Comparison of ENCODE assay signal across 16 cellular contexts in the genomic region with DNA sequence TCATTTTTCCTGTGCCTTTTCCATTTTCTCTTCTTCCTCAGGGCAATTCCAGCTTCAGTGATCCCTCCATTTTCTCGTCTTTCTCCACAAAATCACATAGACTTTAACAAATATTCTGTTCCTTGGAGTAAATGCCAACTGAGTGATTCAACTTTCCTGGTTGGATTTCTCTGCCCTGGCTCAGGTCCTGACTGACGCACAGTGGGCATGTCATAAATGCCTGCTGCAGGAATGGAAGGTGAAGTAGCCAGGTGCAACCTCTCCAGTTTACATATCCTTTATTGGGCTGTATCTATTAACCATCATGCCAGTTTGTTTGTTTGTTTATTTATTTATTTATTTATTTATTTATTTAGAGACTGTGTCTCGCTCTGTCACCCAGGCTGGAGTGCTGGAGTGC.
DNase-seq lines count a peak whose midpoint lies in the region; ATAC-seq and TF ChIP-seq lines count a peak whose summit lies in the region.
"Had no signal": no experiment of that assay in that cellular context is flagged by ENCODE, and none has a peak within 500 bp of the region (broad histone marks: within the 10 kb centered on the region; RNA-seq: fewer than 3 reads in every experiment).

No MANE protein-coding gene starts in this region.

- H3K27ac ChIP-seq in brain microvascular endothelial cell: no peak overlapping the region

- ATAC-seq in GM18867 (IDR thresholded peaks at IDR 0.05; ENCODE audit: unreplicated experiment) (no peak), HG03045 (IDR thresholded peaks at IDR 0.05; ENCODE audit: unreplicated experiment) (no peak), GM19397 (IDR thresholded peaks at IDR 0.05; ENCODE audit: unreplicated experiment) (no peak)
- ATAC-seq: activated CD4-positive, CD25-positive, alpha-beta regulatory T cell treated with anti-CD3 and anti-CD28 coated beads, Interleukin-2, amount 50 U/mL, for 24 hours had no signal

- TF ChIP-seq CTCF in HFFc6 (IDR thresholded peaks at IDR 0.05) (no peak), brain microvascular endothelial cell (IDR thresholded peaks at IDR 0.05; ENCODE audit: low read depth, low read length, missing control alignments) (no peak), neural crest cell (conservative IDR thresholded peaks at IDR 0.05) (no peak)

- H3K27ac Mint-ChIP-seq in HFFc6 (peak overlapping the region; percentile 77), neural crest cell (ENCODE audit: unreplicated experiment) (peak overlapping the region; percentile 27)
- H3K27ac Mint-ChIP-seq: CD8-positive, alpha-beta memory T cell; stimulated activated naive CD8-positive, alpha-beta T cell treated with anti-CD3 and anti-CD28 coated beads, Interleukin-15, Interleukin-2, amounts not matched to agents 100 ng/mL and 50 ng/mL, for 24 hours had no signal

- H3K9me3 Mint-ChIP-seq in HFFc6 (no peaks in the 10 kb centered on the region), neural crest cell (no peaks in the 10 kb centered on the region)
- H3K9me3 Mint-ChIP-seq: stimulated activated naive CD8-positive, alpha-beta T cell treated with anti-CD3 and anti-CD28 coated beads, Interleukin-15, Interleukin-2, amounts not matched to agents 100 ng/mL and 50 ng/mL, for 24 hours had no signal

- H3K4me3 Mint-ChIP-seq in HFFc6 (peak overlapping the region; percentile 47; the same call in 1 of the 2 replicates), neural crest cell (no peak overlapping the region)
- H3K4me3 Mint-ChIP-seq: CD8-positive, alpha-beta memory T cell; stimulated activated naive CD8-positive, alpha-beta T cell treated with anti-CD3 and anti-CD28 coated beads, Interleukin-15, Interleukin-2, amounts not matched to agents 100 ng/mL and 50 ng/mL, for 24 hours had no signal

- H3K27me3 ChIP-seq in brain microvascular endothelial cell (replicated peaks): no peaks in the 10 kb centered on the region

- H3K36me3 Mint-ChIP-seq in HFFc6 (ENCODE audit: low read depth) (0 out of 2 replicates have a peak, but pooled peaks cover under 1% of the 10 kb centered on the region), neural crest cell (ENCODE audit: low read depth) (no peaks in the 10 kb centered on the region)
- H3K36me3 Mint-ChIP-seq: CD8-positive, alpha-beta memory T cell had no signal

- DNase-seq in A172 (ENCODE audit: low spot score): peak; percentile 36
- peak; percentile 6 for DNase-seq in HFFc6
- peak; percentile 41 for DNase-seq in brain microvascular endothelial cell
- no peak for DNase-seq in neural crest cell (ENCODE audit: low read depth, low spot score)
- no peak for DNase-seq in stimulated activated CD4-positive, alpha-beta T cell treated with anti-CD3 and anti-CD28 coated beads, Interleukin-4, amount 100 ng/mL, for 4 hours
- DNase-seq: activated naive CD4-positive, alpha-beta T cell; CD8-positive, alpha-beta memory T cell; effector CD8-positive, alpha-beta T cell; posterior cingulate gyrus; SHP77 treated with DMSO at 0.1 percent for 48 hours; T-helper 2 cell had no signal

- H3K4me1 Mint-ChIP-seq in HFFc6 (ENCODE audit: low read depth) (peaks cover 51% of the 10 kb centered on the region), neural crest cell (peaks cover 38% of the 10 kb centered on the region)

- no peak overlapping the region for H3K4me3 ChIP-seq in brain microvascular endothelial cell (ENCODE audit: low read depth, low read length)

- H3K36me3 ChIP-seq in brain microvascular endothelial cell (replicated peaks): no peaks in the 10 kb centered on the region

- no peaks in the 10 kb centered on the region; the same call in 1 of the 2 replicates for H3K27me3 Mint-ChIP-seq in HFFc6 (ENCODE audit: insufficient read depth)
- no peaks in the 10 kb centered on the region for H3K27me3 Mint-ChIP-seq in neural crest cell (ENCODE audit: low read depth)

- in situ Hi-C loops in brain microvascular endothelial cell (cut with HindIII; ENCODE audit: low pct_ligation_motif_present, low sequenced_read_pairs): no loop called here

Comparison
In these comparisons a context has a peak if more than half of its experiments do, and no peak if none do; other contexts are left out.
1. DNase-seq: peak in A172 (single experiment), HFFc6 (single experiment) and brain microvascular endothelial cell (single experiment); none in neural crest cell (single experiment) and stimulated activated CD4-positive, alpha-beta T cell treated with anti-CD3 and anti-CD28 coated beads, Interleukin-4, amount 100 ng/mL, for 4 hours (0 of 2).